ENCODE assay signal across 29 cellular contexts in the genomic region with DNA sequence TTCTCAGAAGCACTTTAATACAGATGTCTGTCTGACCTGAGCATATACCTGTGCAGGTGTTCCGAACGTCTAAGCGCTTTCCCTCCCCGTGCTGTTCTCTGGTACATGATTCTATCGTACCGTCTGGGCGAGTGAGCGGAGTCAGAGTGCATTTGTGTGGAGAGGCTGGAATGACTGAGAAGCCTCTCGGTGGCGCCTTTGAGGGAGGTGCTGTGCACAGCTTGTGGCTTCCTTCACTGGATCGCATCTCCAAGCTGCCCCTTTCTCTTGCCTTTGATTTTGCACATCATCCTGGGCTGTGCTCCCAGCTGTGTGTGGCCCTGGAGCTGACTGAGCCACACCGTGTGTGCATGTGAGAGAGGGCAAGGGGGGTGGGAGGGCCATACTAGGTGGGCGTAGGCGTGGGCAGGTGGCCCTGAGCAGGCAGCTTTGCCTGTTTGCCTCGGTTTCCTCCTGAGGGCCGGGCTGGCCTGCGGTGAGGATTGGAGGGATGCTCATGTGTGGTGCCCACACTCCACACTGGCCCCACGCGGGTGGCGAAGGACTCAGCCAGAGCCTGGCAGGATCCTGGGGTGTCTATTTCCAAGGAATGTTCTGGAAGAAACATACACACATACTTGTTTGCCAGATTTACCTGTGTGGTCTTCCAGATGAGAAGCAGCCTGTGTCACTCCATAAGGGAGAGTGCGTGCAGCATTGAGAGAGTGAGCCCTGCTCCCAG.
"Had no signal": no experiment of that assay in that cellular context is flagged by ENCODE, and none has a peak within 500 bp of the region (broad histone marks: within the 10 kb centered on the region; RNA-seq: fewer than 3 reads in every experiment).

No MANE protein-coding gene starts in this region.

- H3K4me2 ChIP-seq: SK-N-SH had no signal

- H3K9ac ChIP-seq: SK-N-SH had no signal

- H3K27ac Mint-ChIP-seq: activated CD8-positive, alpha-beta T cell treated with anti-CD3 and anti-CD28 coated beads for 36 hours; activated naive CD4-positive, alpha-beta T cell treated with anti-CD3 and anti-CD28 coated beads for 36 hours; activated naive CD8-positive, alpha-beta T cell; activated T-helper 17 cell treated with anti-CD3 and anti-CD28 coated beads, Interleukin-2, amount 50 U/mL, for 72 hours had no signal

- H3K4me1 ChIP-seq: SJCRH30 had no signal

- ATAC-seq: activated CD8-positive, alpha-beta T cell treated with anti-CD3 and anti-CD28 coated beads for 36 hours; activated T-helper 17 cell treated with anti-CD3 and anti-CD28 coated beads, Interleukin-2, amount 50 U/mL, for 72 hours; Panc1 had no signal

- H3K27me3 Mint-ChIP-seq: activated CD8-positive, alpha-beta T cell treated with anti-CD3 and anti-CD28 coated beads for 36 hours; activated naive CD8-positive, alpha-beta T cell; activated T-helper 17 cell treated with anti-CD3 and anti-CD28 coated beads, Interleukin-2, amount 50 U/mL, for 72 hours had no signal

- H3K9me3 ChIP-seq: SJCRH30, SK-N-SH had no signal

- H3K27me3 ChIP-seq: brain microvascular endothelial cell, SJCRH30 had no signal

- DNase-seq: activated CD4-positive, CD25-positive, alpha-beta regulatory T cell; activated CD8-positive, alpha-beta T cell treated with anti-CD3 and anti-CD28 coated beads for 36 hours; activated gamma-delta T cell; activated naive CD4-positive, alpha-beta T cell treated with anti-CD3 and anti-CD28 coated beads for 36 hours; activated T-cell treated with anti-CD3 and anti-CD28 coated beads for 4 hours; activated T-cell treated with anti-CD3 and anti-CD28 coated beads, Interleukin-2, amount 50 U/mL, for 48 hours; amygdala; brain microvascular endothelial cell; caudate nucleus; KBM-7; NCI-H1092; NCI-H1417; NCI-H1694; NCI-H2029; NCI-H2107; NCI-H2171 treated with DMSO at 0.1 percent for 48 hours; NCI-H226; NCI-H526; NK-92 treated with Interleukin-12 subunit alpha and Interleukin-12 subunit beta, amount 100 ng/mL, for 24 hours; OCI-M1; Right ventricle myocardium superior; RPMI8226; SJCRH30; SK-N-SH; T-helper 1 cell had no signal

- H3K4me3 Mint-ChIP-seq: activated CD8-positive, alpha-beta T cell treated with anti-CD3 and anti-CD28 coated beads for 36 hours; activated naive CD4-positive, alpha-beta T cell treated with anti-CD3 and anti-CD28 coated beads for 36 hours; activated naive CD8-positive, alpha-beta T cell; activated T-helper 17 cell treated with anti-CD3 and anti-CD28 coated beads, Interleukin-2, amount 50 U/mL, for 72 hours had no signal

- H3K27ac ChIP-seq: brain microvascular endothelial cell, SJCRH30, VCaP had no signal

- H3K9me3 Mint-ChIP-seq: activated CD8-positive, alpha-beta T cell treated with anti-CD3 and anti-CD28 coated beads for 36 hours; activated naive CD4-positive, alpha-beta T cell treated with anti-CD3 and anti-CD28 coated beads for 36 hours; activated T-helper 17 cell treated with anti-CD3 and anti-CD28 coated beads, Interleukin-2, amount 50 U/mL, for 72 hours had no signal

- H3K4me3 ChIP-seq: SJCRH30 had no signal

- H3K4me1 Mint-ChIP-seq: activated T-helper 17 cell treated with anti-CD3 and anti-CD28 coated beads, Interleukin-2, amount 50 U/mL, for 72 hours had no signal
